In genomic region chr7:11703829-11704228, GRCh38 we compare ENCODE assay signal across 25 cellular contexts.
DNase-seq lines count a peak whose midpoint lies in the region; ATAC-seq, FAIRE-seq and TF ChIP-seq lines count a peak whose summit lies in the region.
"Had no signal": no experiment of that assay in that cellular context is flagged by ENCODE, and none has a peak within 500 bp of the region (broad histone marks: within the 10 kb centered on the region; RNA-seq: fewer than 3 reads in every experiment).

No MANE protein-coding gene starts in this region.

- no peak overlapping the region for H3K27ac Mint-ChIP-seq in astrocyte (ENCODE audit: unreplicated experiment)
- H3K27ac Mint-ChIP-seq: CD14-positive monocyte; CD4-positive, CD25-positive, alpha-beta regulatory T cell; CD8-positive, alpha-beta memory T cell had no signal

- H3K79me2 ChIP-seq in Karpas-422 (ENCODE audit: low read length) (no peaks in the 10 kb centered on the region), astrocyte (ENCODE audit: insufficient read depth, low read length) (no peaks in the 10 kb centered on the region), hepatocyte (no peaks in the 10 kb centered on the region)

- H4K20me1 ChIP-seq in Karpas-422 (ENCODE audit: insufficient read depth, low read depth, low read length) (no peaks in the 10 kb centered on the region), astrocyte (ENCODE audit: insufficient read depth, low read length) (no peaks in the 10 kb centered on the region), hepatocyte (ENCODE audit: insufficient read depth, poor library complexity, severe bottlenecking) (no peaks in the 10 kb centered on the region)
- H4K20me1 ChIP-seq: BLaER1 had no signal

- H3K4me2 ChIP-seq in Karpas-422 (ENCODE audit: low read depth, low read length, poor library complexity, severe bottlenecking) (no peak overlapping the region), astrocyte (ENCODE audit: low read length) (no peak overlapping the region), hepatocyte (no peak overlapping the region)
- H3K4me2 ChIP-seq: BLaER1 had no signal

- peak overlapping the region; percentile 92 for H2AFZ ChIP-seq in Karpas-422 (ENCODE audit: low read length)
- no peak overlapping the region for H2AFZ ChIP-seq in astrocyte (ENCODE audit: low read depth, low read length)
- no peak overlapping the region for H2AFZ ChIP-seq in hepatocyte

- no peaks in the 10 kb centered on the region for H3K27me3 Mint-ChIP-seq in astrocyte (ENCODE audit: low read depth, unreplicated experiment)
- H3K27me3 Mint-ChIP-seq: CD4-positive, alpha-beta memory T cell; CD4-positive, CD25-positive, alpha-beta regulatory T cell; CD8-positive, alpha-beta memory T cell had no signal

- H3K9me2 ChIP-seq in Karpas-422 (replicated peaks; ENCODE audit: insufficient read depth, low read length), result no peaks in the 10 kb centered on the region
- no peaks in the 10 kb centered on the region for H3K9me2 ChIP-seq in hepatocyte (replicated peaks; ENCODE audit: insufficient read depth)

- peaks cover 46% of the 10 kb centered on the region for H3K4me1 ChIP-seq in Karpas-422 (ENCODE audit: low read length)
- peaks cover 18% of the 10 kb centered on the region for H3K4me1 ChIP-seq in astrocyte (ENCODE audit: insufficient read depth, low read length)
- peaks cover 13% of the 10 kb centered on the region for H3K4me1 ChIP-seq in hepatocyte (ENCODE audit: insufficient read depth)

- ATAC-seq in HG03342 (IDR thresholded peaks at IDR 0.05; ENCODE audit: unreplicated experiment), result no peak

- no peaks in the 10 kb centered on the region for H3K27me3 ChIP-seq in Karpas-422 (ENCODE audit: low read length)
- H3K27me3 ChIP-seq in astrocyte (ENCODE audit: insufficient read depth, low read length), result no peaks in the 10 kb centered on the region
- no peaks in the 10 kb centered on the region for H3K27me3 ChIP-seq in hepatocyte
- H3K27me3 ChIP-seq: BE2C, BLaER1 had no signal

- H3K36me3 ChIP-seq in Karpas-422 (ENCODE audit: insufficient read depth, low read length) (no peaks in the 10 kb centered on the region), astrocyte (ENCODE audit: insufficient read depth, low read length) (no peaks in the 10 kb centered on the region), hepatocyte (replicated peaks; ENCODE audit: insufficient read depth, low read depth) (no peaks in the 10 kb centered on the region)
- H3K36me3 ChIP-seq: BE2C, BLaER1 had no signal

- no peaks in the 10 kb centered on the region for H3K9me3 Mint-ChIP-seq in astrocyte (ENCODE audit: unreplicated experiment)
- H3K9me3 Mint-ChIP-seq: CD4-positive, alpha-beta memory T cell had no signal

- WGBS in hepatocyte (ENCODE audit: low lambda C conversion rate, missing lambda C conversion rate), result 91% methylated on average over 1 of the region's 1 CpG

- no peak overlapping the region for H3K27ac ChIP-seq in Karpas-422 (ENCODE audit: low read length)
- no peak overlapping the region for H3K27ac ChIP-seq in astrocyte (ENCODE audit: low read depth, low read length)
- H3K27ac ChIP-seq in hepatocyte, result no peak overlapping the region
- H3K27ac ChIP-seq: BLaER1 had no signal

- TF ChIP-seq CTCF in astrocyte (IDR thresholded peaks at IDR 0.05; ENCODE audit: insufficient read depth, low read depth, low read length), result no peak
- TF ChIP-seq CTCF in hepatocyte (IDR thresholded peaks at IDR 0.05; ENCODE audit: poor library complexity), result no peak

- no peak overlapping the region for H3K4me3 ChIP-seq in Karpas-422 (ENCODE audit: low read length)
- no peak overlapping the region for H3K4me3 ChIP-seq in astrocyte (ENCODE audit: insufficient read depth, low read depth, low read length)
- H3K4me3 ChIP-seq in hepatocyte, result no peak overlapping the region
- H3K4me3 ChIP-seq: BLaER1 had no signal

- no peaks in the 10 kb centered on the region for H3K36me3 Mint-ChIP-seq in astrocyte (ENCODE audit: low read depth, unreplicated experiment)
- H3K36me3 Mint-ChIP-seq: CD14-positive monocyte; CD4-positive, alpha-beta memory T cell; CD4-positive, CD25-positive, alpha-beta regulatory T cell; CD8-positive, alpha-beta memory T cell had no signal

- H3K4me3 Mint-ChIP-seq in astrocyte (ENCODE audit: unreplicated experiment), result no peak overlapping the region
- H3K4me3 Mint-ChIP-seq: CD14-positive monocyte; CD4-positive, alpha-beta memory T cell; CD4-positive, CD25-positive, alpha-beta regulatory T cell; CD8-positive, alpha-beta memory T cell had no signal

- H3K9ac ChIP-seq in Karpas-422 (ENCODE audit: low read length) (no peak overlapping the region), astrocyte (ENCODE audit: low read length) (no peak overlapping the region)
- H3K9ac ChIP-seq: BLaER1 had no signal

- FAIRE-seq in astrocyte (lab: Jason Lieb, UNC), result peak; percentile 64
- FAIRE-seq: A204.1, GM12891, GM19239 had no signal

- H3K9me3 ChIP-seq in Karpas-422 (ENCODE audit: low read length) (no peaks in the 10 kb centered on the region), astrocyte (ENCODE audit: insufficient read depth, low read depth, low read length) (no peaks in the 10 kb centered on the region), hepatocyte (ENCODE audit: low read depth) (no peaks in the 10 kb centered on the region)
- H3K9me3 ChIP-seq: BE2C, BLaER1 had no signal

- DNase-seq in Karpas-422, result no peak
- no peak for DNase-seq in astrocyte (ENCODE audit: low read depth)
- no peak for DNase-seq in NCI-H2196 treated with DMSO at 0.1 percent for 48 hours (lab: John Stamatoyannopoulos, UW; ENCODE audit: unreplicated experiment)
- DNase-seq in hepatocyte (ENCODE audit: low spot score), result no peak
- DNase-seq: 8988T; ACHN; BE2C; C1 segment of cervical spinal cord; CD4-positive, alpha-beta memory T cell; CD4-positive, CD25-positive, alpha-beta regulatory T cell; CD8-positive, alpha-beta memory T cell; COR-L47; DMS 273 treated with DMSO at 0.1 percent for 48 hours; DMS153; DMS53; DMS79; DND-41; EL; GDM1 had no signal

- H3K4me1 Mint-ChIP-seq in astrocyte (ENCODE audit: low read depth, unreplicated experiment), result peaks cover 22% of the 10 kb centered on the region
- H3K4me1 Mint-ChIP-seq: CD14-positive monocyte; CD4-positive, alpha-beta memory T cell; CD4-positive, CD25-positive, alpha-beta regulatory T cell; CD8-positive, alpha-beta memory T cell had no signal
